ENCODE assay signal across 25 cellular contexts in genomic region chr10:1545524-1545923, GRCh38.
"Had no signal": no experiment of that assay in that cellular context is flagged by ENCODE, and none has a peak within 500 bp of the region (broad histone marks: within the 10 kb centered on the region; RNA-seq: fewer than 3 reads in every experiment).

No MANE protein-coding gene starts in this region.

- H3K4me1 ChIP-seq: breast epithelium, heart left ventricle, lower lobe of right lung, neural progenitor cell had no signal

- H3K27ac ChIP-seq: breast epithelium, coronary artery, heart left ventricle, lower lobe of right lung, neural progenitor cell, thoracic aorta, WERI-Rb-1 had no signal

- H3K27me3 ChIP-seq: breast epithelium, neural progenitor cell had no signal

- ATAC-seq: activated CD4-positive, CD25-positive, alpha-beta regulatory T cell treated with anti-CD3 and anti-CD28 coated beads, Interleukin-2, amount 50 U/mL, for 24 hours; esophagus mucosa; heart left ventricle; left lobe of liver; right cardiac atrium had no signal

- H3K4me2 ChIP-seq: neural progenitor cell had no signal

- H3K9ac ChIP-seq: neural progenitor cell had no signal

- DNase-seq: activated CD4-positive, alpha-beta T cell treated with anti-CD3 and anti-CD28 coated beads for 48 hours; activated CD4-positive, alpha-beta T cell treated with anti-CD3 and anti-CD28 coated beads, Interleukin-2, amount 50 U/mL, for 48 hours; activated CD8-positive, alpha-beta memory T cell treated with anti-CD3 and anti-CD28 coated beads for 24 hours; activated gamma-delta T cell treated with Interleukin-2 at 50 U/mL for 16 hours; activated naive CD4-positive, alpha-beta T cell treated with anti-CD3 and anti-CD28 coated beads, Interleukin-2, amount 50 U/mL, for 16 hours; amniotic stem cell; foreskin fibroblast; immature natural killer cell; lower lobe of right lung; mesenchymal stem cell; natural killer cell; right cardiac atrium; stimulated activated CD4-positive, alpha-beta T cell treated with anti-CD3 and anti-CD28 coated beads, Interleukin-2, amount 100 ng/mL, for 48 hours; stimulated activated naive CD4-positive, alpha-beta T cell treated with Interleukin-2 at 50 U/mL for 16 hours; T-helper 1 cell; trophoblast cell; WERI-Rb-1 had no signal

- H3K4me3 ChIP-seq: breast epithelium, coronary artery, heart left ventricle, lower lobe of right lung, neural progenitor cell, thoracic aorta had no signal

- H3K9me3 ChIP-seq: breast epithelium, heart left ventricle, lower lobe of right lung, thoracic aorta had no signal

- H3K36me3 ChIP-seq: breast epithelium, heart left ventricle, lower lobe of right lung, neural progenitor cell, thoracic aorta, WERI-Rb-1 had no signal
